Comparison of ENCODE assay signal across 10 cellular contexts in genomic region chr10:124642076-124642710, GRCh38.
A peak's percentile ranks its signal among the peaks of the same experiment; 100 is the strongest.
DNase-seq lines count a peak whose midpoint lies in the region; ATAC-seq and TF ChIP-seq lines count a peak whose summit lies in the region.
"Had no signal": no experiment of that assay in that cellular context is flagged by ENCODE, and none has a peak within 500 bp of the region (broad histone marks: within the 10 kb centered on the region; RNA-seq: fewer than 3 reads in every experiment).

No MANE protein-coding gene starts in this region.

- H3K4me3 Mint-ChIP-seq in CD8-positive, alpha-beta T cell, result no peak overlapping the region
- H3K4me3 Mint-ChIP-seq in nephron progenitor cell, result no peak overlapping the region
- peak overlapping the region in 1 of 2 donors; percentile 75 for H3K4me3 Mint-ChIP-seq in activated T-cell treated with anti-CD3 and anti-CD28 coated beads, Interleukin-2, amount 50 U/mL, for 72 hours

- CTCF ChIA-PET in CD8-positive, alpha-beta T cell (lab: Charles Lee), result interaction anchor here (1.0 to 2.9 kb wide), 6 partner anchors 14 to 103 kb away, joined by 3 to 25 read pairs (median 10); no protein-coding TSS in a partner anchor

- H3K4me1 Mint-ChIP-seq in CD8-positive, alpha-beta T cell (ENCODE audit: low read depth), result peaks cover 71% of the 10 kb centered on the region
- H3K4me1 Mint-ChIP-seq in nephron progenitor cell, result peaks cover 71% of the 10 kb centered on the region
- H3K4me1 Mint-ChIP-seq in activated T-cell treated with anti-CD3 and anti-CD28 coated beads, Interleukin-2, amount 50 U/mL, for 72 hours (ENCODE audit: low read depth), result peaks cover 75% of the 10 kb centered on the region

- no peaks in the 10 kb centered on the region for H3K27me3 ChIP-seq in CD8-positive, alpha-beta T cell (ENCODE audit: insufficient read depth, low read length)
- H3K27me3 ChIP-seq in effector memory CD4-positive, alpha-beta T cell (replicated peaks; ENCODE audit: control insufficient read depth, insufficient read depth, low read length, poor library complexity, severe bottlenecking), result no peaks in the 10 kb centered on the region

- TF ChIP-seq CTCF in CD8-positive, alpha-beta T cell (IDR thresholded peaks at IDR 0.05), result no peak
- no peak for TF ChIP-seq CTCF in nephron progenitor cell (IDR thresholded peaks at IDR 0.05)

- no peaks in the 10 kb centered on the region for H3K27me3 Mint-ChIP-seq in CD8-positive, alpha-beta T cell (ENCODE audit: low read depth)
- peaks cover 3% of the 10 kb centered on the region for H3K27me3 Mint-ChIP-seq in nephron progenitor cell (ENCODE audit: low read depth, poor library complexity)
- no peaks in the 10 kb centered on the region for H3K27me3 Mint-ChIP-seq in activated T-cell treated with anti-CD3 and anti-CD28 coated beads, Interleukin-2, amount 50 U/mL, for 72 hours (ENCODE audit: low read depth)

- intact Hi-C loops in CD8-positive, alpha-beta T cell (cut with DNase I, micrococcal nuclease), result loop anchor here in 1 of 2 experiments (10.0 kb wide), 1 partner anchor 273 kb away; no protein-coding TSS in a partner anchor

- no peak for ATAC-seq in CD8-positive, alpha-beta T cell
- no peak for ATAC-seq in activated T-cell treated with anti-CD3 and anti-CD28 coated beads, Interleukin-2, amount 50 U/mL, for 72 hours (replicated peaks in 1 of 2)
- no peak for ATAC-seq in HG03196 (IDR thresholded peaks at IDR 0.05; ENCODE audit: unreplicated experiment)
- ATAC-seq in HG02852 (IDR thresholded peaks at IDR 0.05; ENCODE audit: unreplicated experiment), result no peak

- H3K36me3 Mint-ChIP-seq in CD8-positive, alpha-beta T cell, result peaks cover 11% of the 10 kb centered on the region
- peaks cover 10% of the 10 kb centered on the region for H3K36me3 Mint-ChIP-seq in nephron progenitor cell (ENCODE audit: low read depth)
- H3K36me3 Mint-ChIP-seq in activated T-cell treated with anti-CD3 and anti-CD28 coated beads, Interleukin-2, amount 50 U/mL, for 72 hours (ENCODE audit: insufficient read depth in 2 of 2), result peaks cover under 1 to 2% of the 10 kb centered on the region in 2 donors

- H3K36me3 ChIP-seq in CD8-positive, alpha-beta T cell (ENCODE audit: insufficient read depth, low read length), result peaks cover 5% of the 10 kb centered on the region
- H3K36me3 ChIP-seq in effector memory CD4-positive, alpha-beta T cell (ENCODE audit: control insufficient read depth, insufficient read depth, low read length), result peaks cover 6% of the 10 kb centered on the region

- POLR2A ChIA-PET in CD8-positive, alpha-beta T cell (lab: Charles Lee), result no interaction called here

- peak overlapping the region; percentile 94 for H3K27ac Mint-ChIP-seq in CD8-positive, alpha-beta T cell
- peak overlapping the region; percentile 79 for H3K27ac Mint-ChIP-seq in nephron progenitor cell
- no peak overlapping the region for H3K27ac Mint-ChIP-seq in activated T-cell treated with anti-CD3 and anti-CD28 coated beads, Interleukin-2, amount 50 U/mL, for 72 hours

- H3K27ac ChIP-seq in CD8-positive, alpha-beta T cell (ENCODE audit: low read depth, low read length), result peak overlapping the region; percentile 47
- peak overlapping the region; percentile 72 for H3K27ac ChIP-seq in effector memory CD4-positive, alpha-beta T cell (ENCODE audit: insufficient read depth, low read length, poor library complexity, severe bottlenecking)
- H3K27ac ChIP-seq: PC-9 had no signal

- H3K4me3 ChIP-seq in CD8-positive, alpha-beta T cell (ENCODE audit: low read depth, low read length), result no peak overlapping the region
- no peak overlapping the region for H3K4me3 ChIP-seq in effector memory CD4-positive, alpha-beta T cell (ENCODE audit: insufficient read depth, low read depth, low read length, poor library complexity, severe bottlenecking)
- H3K4me3 ChIP-seq: PC-9 had no signal

- H3K9me3 ChIP-seq in CD8-positive, alpha-beta T cell (ENCODE audit: low read length), result no peaks in the 10 kb centered on the region
- no peaks in the 10 kb centered on the region for H3K9me3 ChIP-seq in effector memory CD4-positive, alpha-beta T cell (ENCODE audit: control insufficient read depth, low read length)

- no peak for DNase-seq in CD8-positive, alpha-beta T cell
- DNase-seq in MV-4-11 (lab: John Stamatoyannopoulos, UW) (peak; percentile 67), nephron progenitor cell (no peak), HuH-7 (ENCODE audit: low spot score) (no peak)
- DNase-seq in effector memory CD4-positive, alpha-beta T cell, result no peak
- no peak for DNase-seq in activated T-cell treated with anti-CD3 and anti-CD28 coated beads, Interleukin-2, amount 50 U/mL, for 72 hours
- DNase-seq: cortex of kidney, PC-9 had no signal

- no peaks in the 10 kb centered on the region for H3K9me3 Mint-ChIP-seq in CD8-positive, alpha-beta T cell
- H3K9me3 Mint-ChIP-seq in nephron progenitor cell, result no peaks in the 10 kb centered on the region
- no peaks in the 10 kb centered on the region for H3K9me3 Mint-ChIP-seq in activated T-cell treated with anti-CD3 and anti-CD28 coated beads, Interleukin-2, amount 50 U/mL, for 72 hours

- H3K4me1 ChIP-seq in CD8-positive, alpha-beta T cell (ENCODE audit: insufficient read depth, low read length), result peaks cover 66% of the 10 kb centered on the region
- H3K4me1 ChIP-seq in effector memory CD4-positive, alpha-beta T cell (ENCODE audit: control insufficient read depth, insufficient read depth, low read length, poor library complexity, severe bottlenecking), result peaks cover 77% of the 10 kb centered on the region
